ENCODE assay signal across 14 cellular contexts in the genomic region with DNA sequence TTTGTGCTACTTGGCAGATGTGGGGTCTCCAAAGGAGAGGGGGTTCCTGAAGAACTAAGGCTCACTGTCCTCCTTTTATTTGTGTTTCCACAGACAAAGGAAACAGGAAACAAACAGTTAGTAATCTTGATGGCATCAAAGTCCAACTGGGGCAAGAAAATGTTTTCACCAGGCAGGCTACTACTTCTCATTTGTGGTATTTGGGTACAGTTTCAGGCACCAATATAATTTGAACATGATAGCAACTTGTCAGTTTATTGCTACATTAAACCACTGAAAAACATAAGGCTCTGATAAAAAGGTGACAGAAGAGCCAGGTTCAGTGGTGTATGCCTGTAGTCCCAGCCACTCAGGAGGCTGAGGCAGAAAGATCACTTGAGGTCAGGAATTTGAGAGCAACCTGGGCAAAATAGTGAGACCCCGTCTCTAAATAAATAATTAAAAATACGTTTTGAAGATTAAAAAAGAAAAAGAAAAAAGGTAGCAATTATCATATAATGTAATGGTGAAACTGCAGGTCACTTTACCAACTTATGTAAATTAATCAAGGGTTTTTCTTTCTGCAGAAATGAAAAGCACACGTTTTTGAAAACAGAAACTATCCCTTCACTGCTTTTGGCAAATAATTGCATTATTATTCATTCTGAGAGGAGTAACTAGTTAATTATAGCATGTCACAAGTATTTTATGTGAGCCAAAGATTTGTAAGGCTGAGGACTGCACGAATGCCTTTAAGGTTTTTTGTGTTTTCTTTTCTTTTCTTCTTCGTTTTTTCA.
DNase-seq lines count a peak whose midpoint lies in the region; ATAC-seq and TF ChIP-seq lines count a peak whose summit lies in the region.
"Had no signal": no experiment of that assay in that cellular context is flagged by ENCODE, and none has a peak within 500 bp of the region (broad histone marks: within the 10 kb centered on the region; RNA-seq: fewer than 3 reads in every experiment).

No MANE protein-coding gene starts in this region.

- no peaks in the 10 kb centered on the region for H3K79me2 ChIP-seq in osteoblast (ENCODE audit: insufficient read depth, low read length)

- TF ChIP-seq POLR2A in esophagus muscularis mucosa (IDR thresholded peaks at IDR 0.05; ENCODE audit: low read depth), result no peak

- H4K20me1 ChIP-seq in osteoblast (ENCODE audit: insufficient read depth, low read length), result no peaks in the 10 kb centered on the region

- DNase-seq in AG20443 (ENCODE audit: low spot score) (peak; percentile 16), osteoblast (ENCODE audit: insufficient read length, low spot score, missing footprints) (no peak), ureter (ENCODE audit: low spot score) (no peak), esophagus muscularis mucosa (ENCODE audit: extremely low spot score) (no peak), retina (no peak)
- DNase-seq: DMS153, H9, immature natural killer cell, T1000 had no signal

- no peak overlapping the region for H3K27ac ChIP-seq in osteoblast (ENCODE audit: low read depth, low read length)
- H3K27ac ChIP-seq in esophagus muscularis mucosa (replicated peaks in 1 of 4), result no peak overlapping the region
- H3K27ac ChIP-seq: A549, cardiac muscle cell had no signal

- TF ChIP-seq CTCF in osteoblast (IDR thresholded peaks at IDR 0.05; ENCODE audit: extremely low read depth, low read depth, low read length) (no peak), esophagus muscularis mucosa (IDR thresholded peaks at IDR 0.05) (no peak)

- H3K27me3 ChIP-seq in osteoblast (ENCODE audit: insufficient read depth, low read length) (peaks cover 2% of the 10 kb centered on the region), esophagus muscularis mucosa (no peaks in the 10 kb centered on the region)
- H3K27me3 ChIP-seq: cardiac muscle cell had no signal

- H3K9me3 ChIP-seq in osteoblast (ENCODE audit: low read depth, low read length) (no peaks in the 10 kb centered on the region), esophagus muscularis mucosa (no peaks in the 10 kb centered on the region)
- H3K9me3 ChIP-seq: A549 had no signal

- H3K4me1 ChIP-seq in osteoblast (ENCODE audit: insufficient read depth, low read length) (no peaks in the 10 kb centered on the region), esophagus muscularis mucosa (peaks cover 4 to 35% (median 31%) of the 10 kb centered on the region in 4 donors)
- H3K4me1 ChIP-seq: A549 had no signal

- no peak overlapping the region for H2AFZ ChIP-seq in osteoblast (ENCODE audit: low read length)

- H3K4me2 ChIP-seq in osteoblast (ENCODE audit: insufficient read depth, low read length), result no peak overlapping the region
- H3K4me2 ChIP-seq: A549 had no signal

- intact Hi-C loops in esophagus muscularis mucosa (cut with DNase I), result no loop called here

- TF ChIP-seq EP300 in esophagus muscularis mucosa (IDR thresholded peaks at IDR 0.05), result no peak

- WGBS in esophagus muscularis mucosa, result 46% methylated on average over 5 of the region's 5 CpGs

- H3K4me3 ChIP-seq in osteoblast (ENCODE audit: insufficient read depth, low read length) (no peak overlapping the region), esophagus muscularis mucosa (no peak overlapping the region)
- H3K4me3 ChIP-seq: A549, cardiac muscle cell had no signal

- peak; percentile 50 for ATAC-seq in GM19043 (IDR thresholded peaks at IDR 0.05; ENCODE audit: low read depth, unreplicated experiment)
- ATAC-seq in HG02571 (IDR thresholded peaks at IDR 0.05; ENCODE audit: unreplicated experiment), result peak; percentile 58
- peak; percentile 65 for ATAC-seq in HG03342 (IDR thresholded peaks at IDR 0.05; ENCODE audit: unreplicated experiment)
- ATAC-seq: A549 had no signal

- H3K36me3 ChIP-seq in osteoblast (ENCODE audit: insufficient read depth, low read length) (no peaks in the 10 kb centered on the region), esophagus muscularis mucosa (no peaks in the 10 kb centered on the region)
- H3K36me3 ChIP-seq: cardiac muscle cell had no signal
